In genomic region chr4:54127660-54128059, GRCh38 we compare ENCODE assay signal across 1 cellular context.
TF ChIP-seq lines count a peak whose summit lies in the region.

No MANE protein-coding gene starts in this region.

TF ChIP-seq in HEK293, 187 proteins besides CTCF, POLR2A, EP300 and RAD21 (continued from another document):
- TF ChIP-seq, protein P1, sequence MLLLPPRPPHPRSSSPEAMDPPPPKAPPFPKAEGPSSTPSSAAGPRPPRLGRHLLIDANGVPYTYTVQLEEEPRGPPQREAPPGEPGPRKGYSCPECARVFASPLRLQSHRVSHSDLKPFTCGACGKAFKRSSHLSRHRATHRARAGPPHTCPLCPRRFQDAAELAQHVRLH (tag by site-specific recombination; IDR thresholded peaks at IDR 0.05): 0 out of 2 replicates have a peak, but pooled peaks have one; percentile 39
- TF ChIP-seq ZNF776 (tag by site-specific recombination; IDR thresholded peaks at IDR 0.05; ENCODE audit: borderline replicate concordance) (no peak), YY1 (tag by site-specific recombination; IDR thresholded peaks at IDR 0.05) (no peak), ZNF146 (tag by site-specific recombination; IDR thresholded peaks at IDR 0.05) (peak; percentile 85), ZNF121 (tag by site-specific recombination; IDR thresholded peaks at IDR 0.05) (no peak)
